ENCODE assay signal across 1 cellular context in the genomic region with DNA sequence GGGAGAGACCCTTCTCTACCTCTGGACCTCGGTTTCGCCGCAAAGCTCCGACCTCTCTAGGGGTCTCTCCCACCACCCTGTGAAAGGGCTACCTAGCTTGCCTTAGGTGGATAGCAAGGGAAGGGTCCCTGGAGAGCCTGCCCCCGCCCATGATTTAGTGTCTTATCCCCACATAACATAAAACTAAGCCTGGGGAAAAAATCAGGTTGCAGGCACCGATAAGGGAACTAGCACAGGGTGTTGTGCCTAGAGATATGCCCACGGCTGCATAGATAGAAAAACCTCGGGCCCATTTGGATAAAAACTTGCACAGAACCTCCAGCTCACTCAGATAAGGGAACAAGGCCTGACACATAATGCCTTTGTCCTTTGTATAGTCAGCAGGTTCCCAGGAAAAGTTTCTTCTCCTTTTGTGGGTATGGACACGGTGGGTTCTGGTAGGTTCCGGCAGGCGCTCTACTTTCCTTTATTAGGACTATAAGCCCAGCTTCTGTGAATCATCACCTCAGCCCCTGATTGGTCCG.
TF ChIP-seq lines count a peak whose summit lies in the region.

No MANE protein-coding gene starts in this region.

TF ChIP-seq in HepG2, 621 proteins besides CTCF, POLR2A, EP300 and RAD21 (continued from another document):
- TF ChIP-seq, protein P1, sequence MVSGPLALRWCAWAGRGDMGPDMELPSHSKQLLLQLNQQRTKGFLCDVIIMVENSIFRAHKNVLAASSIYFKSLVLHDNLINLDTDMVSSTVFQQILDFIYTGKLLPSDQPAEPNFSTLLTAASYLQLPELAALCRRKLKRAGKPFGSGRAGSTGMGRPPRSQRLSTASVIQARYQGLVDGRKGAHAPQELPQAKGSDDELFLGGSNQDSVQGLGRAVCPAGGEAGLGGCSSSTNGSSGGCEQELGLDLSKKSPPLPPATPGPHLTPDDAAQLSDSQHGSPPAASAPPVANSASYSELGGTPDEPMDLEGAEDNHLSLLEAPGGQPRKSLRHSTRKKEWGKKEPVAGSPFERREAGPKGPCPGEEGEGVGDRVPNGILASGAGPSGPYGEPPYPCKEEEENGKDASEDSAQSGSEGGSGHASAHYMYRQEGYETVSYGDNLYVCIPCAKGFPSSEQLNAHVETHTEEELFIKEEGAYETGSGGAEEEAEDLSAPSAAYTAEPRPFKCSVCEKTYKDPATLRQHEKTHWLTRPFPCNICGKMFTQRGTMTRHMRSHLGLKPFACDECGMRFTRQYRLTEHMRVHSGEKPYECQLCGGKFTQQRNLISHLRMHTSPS (CRISPR knock-in tag; IDR thresholded peaks at IDR 0.05; ENCODE audit: low read depth) = no peak
- TF ChIP-seq SOX6 (IDR thresholded peaks at IDR 0.05) = no peak
- no peak for TF ChIP-seq SOX6 (CRISPR knock-in tag; IDR thresholded peaks at IDR 0.05)
- TF ChIP-seq ZNF607 (CRISPR knock-in tag; IDR thresholded peaks at IDR 0.05; ENCODE audit: borderline replicate concordance) = peak; percentile 66; the same call in 1 of the 2 replicates
- peak; percentile 19; the same call in 1 of the 2 replicates for TF ChIP-seq SIN3A (IDR thresholded peaks at IDR 0.05; ENCODE audit: borderline replicate concordance, low read depth, low read length)
- TF ChIP-seq, protein P2, sequence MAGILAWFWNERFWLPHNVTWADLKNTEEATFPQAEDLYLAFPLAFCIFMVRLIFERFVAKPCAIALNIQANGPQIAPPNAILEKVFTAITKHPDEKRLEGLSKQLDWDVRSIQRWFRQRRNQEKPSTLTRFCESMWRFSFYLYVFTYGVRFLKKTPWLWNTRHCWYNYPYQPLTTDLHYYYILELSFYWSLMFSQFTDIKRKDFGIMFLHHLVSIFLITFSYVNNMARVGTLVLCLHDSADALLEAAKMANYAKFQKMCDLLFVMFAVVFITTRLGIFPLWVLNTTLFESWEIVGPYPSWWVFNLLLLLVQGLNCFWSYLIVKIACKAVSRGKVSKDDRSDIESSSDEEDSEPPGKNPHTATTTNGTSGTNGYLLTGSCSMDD (CRISPR knock-in tag; IDR thresholded peaks at IDR 0.05) = no peak
- TF ChIP-seq RARG (CRISPR knock-in tag; IDR thresholded peaks at IDR 0.05; ENCODE audit: low read depth) = no peak
- TF ChIP-seq SMAD3 (CRISPR knock-in tag; IDR thresholded peaks at IDR 0.05) = 0 out of 2 replicates have a peak, but pooled peaks have one; percentile 7
- no peak for TF ChIP-seq MED1 (CRISPR knock-in tag; IDR thresholded peaks at IDR 0.05)
- 0 out of 2 replicates have a peak, but pooled peaks have one; percentile 11 for TF ChIP-seq IRX3 (CRISPR knock-in tag; IDR thresholded peaks at IDR 0.05; ENCODE audit: borderline replicate concordance, low read depth)
- TF ChIP-seq ZNF749 (CRISPR knock-in tag; IDR thresholded peaks at IDR 0.05; ENCODE audit: borderline replicate concordance) = no peak
- TF ChIP-seq SP5 (CRISPR knock-in tag; IDR thresholded peaks at IDR 0.05; ENCODE audit: borderline replicate concordance, low read depth) = no peak
- TF ChIP-seq, protein P3, sequence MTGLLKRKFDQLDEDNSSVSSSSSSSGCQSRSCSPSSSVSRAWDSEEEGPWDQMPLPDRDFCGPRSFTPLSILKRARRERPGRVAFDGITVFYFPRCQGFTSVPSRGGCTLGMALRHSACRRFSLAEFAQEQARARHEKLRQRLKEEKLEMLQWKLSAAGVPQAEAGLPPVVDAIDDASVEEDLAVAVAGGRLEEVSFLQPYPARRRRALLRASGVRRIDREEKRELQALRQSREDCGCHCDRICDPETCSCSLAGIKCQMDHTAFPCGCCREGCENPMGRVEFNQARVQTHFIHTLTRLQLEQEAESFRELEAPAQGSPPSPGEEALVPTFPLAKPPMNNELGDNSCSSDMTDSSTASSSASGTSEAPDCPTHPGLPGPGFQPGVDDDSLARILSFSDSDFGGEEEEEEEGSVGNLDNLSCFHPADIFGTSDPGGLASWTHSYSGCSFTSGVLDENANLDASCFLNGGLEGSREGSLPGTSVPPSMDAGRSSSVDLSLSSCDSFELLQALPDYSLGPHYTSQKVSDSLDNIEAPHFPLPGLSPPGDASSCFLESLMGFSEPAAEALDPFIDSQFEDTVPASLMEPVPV (CRISPR knock-in tag; IDR thresholded peaks at IDR 0.05) = peak; percentile 2; the same call in 1 of the 2 replicates
- 0 out of 2 replicates have a peak, but pooled peaks have one; percentile 9 for TF ChIP-seq BRD4 (CRISPR knock-in tag; IDR thresholded peaks at IDR 0.05)
- 0 out of 2 replicates have a peak, but pooled peaks have one; percentile 67 for TF ChIP-seq DNMT1 (CRISPR knock-in tag; IDR thresholded peaks at IDR 0.05)
- no peak for TF ChIP-seq TAF15 (IDR thresholded peaks at IDR 0.05; ENCODE audit: low read depth, low read length, poor library complexity, severe bottlenecking)
- 0 out of 2 replicates have a peak, but pooled peaks have one; percentile 11 for TF ChIP-seq SPEN (CRISPR knock-in tag; IDR thresholded peaks at IDR 0.05; ENCODE audit: low read depth)
- TF ChIP-seq ZNF713 (CRISPR knock-in tag; IDR thresholded peaks at IDR 0.05) = 0 out of 2 replicates have a peak, but pooled peaks have one; percentile 12
- TF ChIP-seq PHF20 (CRISPR knock-in tag; IDR thresholded peaks at IDR 0.05) = peak; percentile 61; the same call in 1 of the 2 replicates
- TF ChIP-seq ZNF160 (CRISPR knock-in tag; IDR thresholded peaks at IDR 0.05) = 0 out of 2 replicates have a peak, but pooled peaks have one; percentile 11
- no peak for TF ChIP-seq CBX5 (CRISPR knock-in tag; IDR thresholded peaks at IDR 0.05; ENCODE audit: borderline replicate concordance)
- no peak for TF ChIP-seq ATRX (CRISPR knock-in tag; IDR thresholded peaks at IDR 0.05; ENCODE audit: borderline replicate concordance)
- TF ChIP-seq, protein P4, sequence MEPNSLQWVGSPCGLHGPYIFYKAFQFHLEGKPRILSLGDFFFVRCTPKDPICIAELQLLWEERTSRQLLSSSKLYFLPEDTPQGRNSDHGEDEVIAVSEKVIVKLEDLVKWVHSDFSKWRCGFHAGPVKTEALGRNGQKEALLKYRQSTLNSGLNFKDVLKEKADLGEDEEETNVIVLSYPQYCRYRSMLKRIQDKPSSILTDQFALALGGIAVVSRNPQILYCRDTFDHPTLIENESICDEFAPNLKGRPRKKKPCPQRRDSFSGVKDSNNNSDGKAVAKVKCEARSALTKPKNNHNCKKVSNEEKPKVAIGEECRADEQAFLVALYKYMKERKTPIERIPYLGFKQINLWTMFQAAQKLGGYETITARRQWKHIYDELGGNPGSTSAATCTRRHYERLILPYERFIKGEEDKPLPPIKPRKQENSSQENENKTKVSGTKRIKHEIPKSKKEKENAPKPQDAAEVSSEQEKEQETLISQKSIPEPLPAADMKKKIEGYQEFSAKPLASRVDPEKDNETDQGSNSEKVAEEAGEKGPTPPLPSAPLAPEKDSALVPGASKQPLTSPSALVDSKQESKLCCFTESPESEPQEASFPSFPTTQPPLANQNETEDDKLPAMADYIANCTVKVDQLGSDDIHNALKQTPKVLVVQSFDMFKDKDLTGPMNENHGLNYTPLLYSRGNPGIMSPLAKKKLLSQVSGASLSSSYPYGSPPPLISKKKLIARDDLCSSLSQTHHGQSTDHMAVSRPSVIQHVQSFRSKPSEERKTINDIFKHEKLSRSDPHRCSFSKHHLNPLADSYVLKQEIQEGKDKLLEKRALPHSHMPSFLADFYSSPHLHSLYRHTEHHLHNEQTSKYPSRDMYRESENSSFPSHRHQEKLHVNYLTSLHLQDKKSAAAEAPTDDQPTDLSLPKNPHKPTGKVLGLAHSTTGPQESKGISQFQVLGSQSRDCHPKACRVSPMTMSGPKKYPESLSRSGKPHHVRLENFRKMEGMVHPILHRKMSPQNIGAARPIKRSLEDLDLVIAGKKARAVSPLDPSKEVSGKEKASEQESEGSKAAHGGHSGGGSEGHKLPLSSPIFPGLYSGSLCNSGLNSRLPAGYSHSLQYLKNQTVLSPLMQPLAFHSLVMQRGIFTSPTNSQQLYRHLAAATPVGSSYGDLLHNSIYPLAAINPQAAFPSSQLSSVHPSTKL (CRISPR knock-in tag; IDR thresholded peaks at IDR 0.05) = no peak
- no peak for TF ChIP-seq MIXL1 (CRISPR knock-in tag; IDR thresholded peaks at IDR 0.05)
- no peak for TF ChIP-seq ZNF337 (CRISPR knock-in tag; IDR thresholded peaks at IDR 0.05; ENCODE audit: borderline replicate concordance, low read depth)
- no peak; the same call in 1 of the 2 replicates for TF ChIP-seq SATB2 (CRISPR knock-in tag; IDR thresholded peaks at IDR 0.05)
- TF ChIP-seq, protein P5, sequence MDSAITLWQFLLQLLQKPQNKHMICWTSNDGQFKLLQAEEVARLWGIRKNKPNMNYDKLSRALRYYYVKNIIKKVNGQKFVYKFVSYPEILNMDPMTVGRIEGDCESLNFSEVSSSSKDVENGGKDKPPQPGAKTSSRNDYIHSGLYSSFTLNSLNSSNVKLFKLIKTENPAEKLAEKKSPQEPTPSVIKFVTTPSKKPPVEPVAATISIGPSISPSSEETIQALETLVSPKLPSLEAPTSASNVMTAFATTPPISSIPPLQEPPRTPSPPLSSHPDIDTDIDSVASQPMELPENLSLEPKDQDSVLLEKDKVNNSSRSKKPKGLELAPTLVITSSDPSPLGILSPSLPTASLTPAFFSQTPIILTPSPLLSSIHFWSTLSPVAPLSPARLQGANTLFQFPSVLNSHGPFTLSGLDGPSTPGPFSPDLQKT (CRISPR knock-in tag; IDR thresholded peaks at IDR 0.05; ENCODE audit: borderline replicate concordance) = no peak
- no peak for TF ChIP-seq SIX1 (CRISPR knock-in tag; IDR thresholded peaks at IDR 0.05; ENCODE audit: borderline replicate concordance)
- 0 out of 2 replicates have a peak, but pooled peaks have one; percentile 57 for TF ChIP-seq MTF2 (CRISPR knock-in tag; IDR thresholded peaks at IDR 0.05; ENCODE audit: borderline replicate concordance)
- TF ChIP-seq, protein P6, sequence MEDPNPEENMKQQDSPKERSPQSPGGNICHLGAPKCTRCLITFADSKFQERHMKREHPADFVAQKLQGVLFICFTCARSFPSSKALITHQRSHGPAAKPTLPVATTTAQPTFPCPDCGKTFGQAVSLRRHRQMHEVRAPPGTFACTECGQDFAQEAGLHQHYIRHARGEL (CRISPR knock-in tag; IDR thresholded peaks at IDR 0.05) = no peak
- 0 out of 2 replicates have a peak, but pooled peaks have one; percentile 53 for TF ChIP-seq ZNF572 (CRISPR knock-in tag; IDR thresholded peaks at IDR 0.05)
- 0 out of 2 replicates have a peak, but pooled peaks have one; percentile 2 for TF ChIP-seq ZSCAN31 (CRISPR knock-in tag; IDR thresholded peaks at IDR 0.05; ENCODE audit: low read depth)
- no peak for TF ChIP-seq RXRA (CRISPR knock-in tag; IDR thresholded peaks at IDR 0.05)
- TF ChIP-seq, protein P7, sequence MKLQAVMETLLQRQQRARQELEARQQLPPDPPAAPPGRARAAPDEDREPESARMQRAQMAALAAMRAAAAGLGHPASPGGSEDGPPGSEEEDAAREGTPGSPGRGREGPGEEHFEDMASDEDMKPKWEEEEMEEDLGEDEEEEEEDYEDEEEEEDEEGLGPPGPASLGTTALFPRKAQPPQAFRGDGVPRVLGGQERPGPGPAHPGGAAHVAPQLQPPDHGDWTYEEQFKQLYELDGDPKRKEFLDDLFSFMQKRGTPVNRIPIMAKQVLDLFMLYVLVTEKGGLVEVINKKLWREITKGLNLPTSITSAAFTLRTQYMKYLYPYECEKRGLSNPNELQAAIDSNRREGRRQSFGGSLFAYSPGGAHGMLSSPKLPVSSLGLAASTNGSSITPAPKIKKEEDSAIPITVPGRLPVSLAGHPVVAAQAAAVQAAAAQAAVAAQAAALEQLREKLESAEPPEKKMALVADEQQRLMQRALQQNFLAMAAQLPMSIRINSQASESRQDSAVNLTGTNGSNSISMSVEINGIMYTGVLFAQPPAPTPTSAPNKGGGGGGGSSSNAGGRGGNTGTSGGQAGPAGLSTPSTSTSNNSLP (IDR thresholded peaks at IDR 0.05; ENCODE audit: low read depth, low read length) = peak; percentile 27; the same call in 1 of the 2 replicates
- TF ChIP-seq, protein P8, sequence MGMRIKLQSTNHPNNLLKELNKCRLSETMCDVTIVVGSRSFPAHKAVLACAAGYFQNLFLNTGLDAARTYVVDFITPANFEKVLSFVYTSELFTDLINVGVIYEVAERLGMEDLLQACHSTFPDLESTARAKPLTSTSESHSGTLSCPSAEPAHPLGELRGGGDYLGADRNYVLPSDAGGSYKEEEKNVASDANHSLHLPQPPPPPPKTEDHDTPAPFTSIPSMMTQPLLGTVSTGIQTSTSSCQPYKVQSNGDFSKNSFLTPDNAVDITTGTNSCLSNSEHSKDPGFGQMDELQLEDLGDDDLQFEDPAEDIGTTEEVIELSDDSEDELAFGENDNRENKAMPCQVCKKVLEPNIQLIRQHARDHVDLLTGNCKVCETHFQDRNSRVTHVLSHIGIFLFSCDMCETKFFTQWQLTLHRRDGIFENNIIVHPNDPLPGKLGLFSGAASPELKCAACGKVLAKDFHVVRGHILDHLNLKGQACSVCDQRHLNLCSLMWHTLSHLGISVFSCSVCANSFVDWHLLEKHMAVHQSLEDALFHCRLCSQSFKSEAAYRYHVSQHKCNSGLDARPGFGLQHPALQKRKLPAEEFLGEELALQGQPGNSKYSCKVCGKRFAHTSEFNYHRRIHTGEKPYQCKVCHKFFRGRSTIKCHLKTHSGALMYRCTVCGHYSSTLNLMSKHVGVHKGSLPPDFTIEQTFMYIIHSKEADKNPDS (CRISPR knock-in tag; IDR thresholded peaks at IDR 0.05) = peak; percentile 55; the same call in 1 of the 2 replicates
